Comparison of ENCODE assay signal across 1 cellular context in genomic region chr1:160428655-160429054, GRCh38.
TF ChIP-seq lines count a peak whose summit lies in the region.

No MANE protein-coding gene starts in this region.

TF ChIP-seq in GM23338, 12 proteins besides CTCF, POLR2A, EP300 and RAD21 (continued from another document):
- TF ChIP-seq ZNF462 (CRISPR knock-in tag; IDR thresholded peaks at IDR 0.05) (no peak), CREB1 (CRISPR knock-in tag; IDR thresholded peaks at IDR 0.05; ENCODE audit: low read depth) (no peak)
